ENCODE assay signal across 18 cellular contexts in genomic region chr6:158311193-158311592, GRCh38. TPM values are rescaled to one million over a fixed set of nuclear protein-coding genes. Genes with fewer than 3 reads are reported as not detected.
A peak's percentile ranks its signal among the peaks of the same experiment; 100 is the strongest.
DNase-seq lines count a peak whose midpoint lies in the region; ATAC-seq and TF ChIP-seq lines count a peak whose summit lies in the region.
"Had no signal": no experiment of that assay in that cellular context is flagged by ENCODE, and none has a peak within 500 bp of the region (broad histone marks: within the 10 kb centered on the region; RNA-seq: fewer than 3 reads in every experiment).

No MANE protein-coding gene starts in this region.

- TF ChIP-seq CTCF in dorsolateral prefrontal cortex (IDR thresholded peaks at IDR 0.05 in 54 of 56, conservative IDR thresholded peaks at IDR 0.05 in 2 of 56; ENCODE audit: low read depth in 1 of 56, partially characterized antibody in 56 of 56), result no peak
- TF ChIP-seq CTCF in GM13976 (IDR thresholded peaks at IDR 0.05; ENCODE audit: borderline replicate concordance, control extremely low read depth, extremely low read depth, insufficient read depth, missing control alignments), result no peak
- TF ChIP-seq CTCF in BE2C (IDR thresholded peaks at IDR 0.05; ENCODE audit: low read depth, low read length), result no peak

- peak overlapping the region; percentile 5; the same call in 1 of the 2 replicates for H3K4me3 ChIP-seq in ACC112 (ENCODE audit: low read depth, low read length)
- H3K4me3 ChIP-seq in dorsolateral prefrontal cortex, result peak overlapping the region in 2 of 59 donors; percentile 0
- H3K4me3 ChIP-seq in BE2C (ENCODE audit: low read depth, low read length), result no peak overlapping the region
- H3K4me3 ChIP-seq: esophagus squamous epithelium, thyroid gland had no signal

- no peaks in the 10 kb centered on the region for H3K9me3 ChIP-seq in BE2C
- H3K9me3 ChIP-seq: esophagus squamous epithelium, thyroid gland had no signal

- in situ Hi-C loops in GM13976 (cut with MboI; ENCODE audit: low sequenced_read_pairs, unreplicated experiment), result no loop called here

- H3K27ac ChIP-seq in ACC112 (ENCODE audit: low read depth, low read length) (peak overlapping the region; percentile 33), dorsolateral prefrontal cortex (peak overlapping the region in 46 of 59 donors; percentile 8 to 87 (median 56))
- H3K27ac ChIP-seq: esophagus squamous epithelium, thyroid gland had no signal

- ATAC-seq in activated CD8-positive, alpha-beta T cell treated with anti-CD3 and anti-CD28 coated beads, Interleukin-2, amount 10 ng/mL, durations not matched to agents 7 days and 5 days, result no peak
- ATAC-seq: HCT116 had no signal

- peaks cover 16% of the 10 kb centered on the region for H3K4me1 Mint-ChIP-seq in activated CD8-positive, alpha-beta T cell treated with anti-CD3 and anti-CD28 coated beads, Interleukin-2, amount 10 ng/mL, durations not matched to agents 7 days and 5 days (ENCODE audit: low read depth)

- no peaks in the 10 kb centered on the region for H3K27me3 ChIP-seq in ACC112 (ENCODE audit: insufficient read depth, low read length)
- no peaks in the 10 kb centered on the region for H3K27me3 ChIP-seq in dorsolateral prefrontal cortex
- H3K27me3 ChIP-seq in BE2C, result no peaks in the 10 kb centered on the region
- H3K27me3 ChIP-seq: esophagus squamous epithelium, thyroid gland had no signal

- H3K4me1 ChIP-seq in ACC112 (ENCODE audit: control insufficient read depth, insufficient read depth, low read length, unreplicated experiment), result peaks cover 9% of the 10 kb centered on the region
- H3K4me1 ChIP-seq in BE2C, result 0 out of 2 replicates have a peak, but pooled peaks cover 3% of the 10 kb centered on the region
- H3K4me1 ChIP-seq: esophagus squamous epithelium had no signal

- H3K36me3 Mint-ChIP-seq in activated CD8-positive, alpha-beta T cell treated with anti-CD3 and anti-CD28 coated beads, Interleukin-2, amount 10 ng/mL, durations not matched to agents 7 days and 5 days (ENCODE audit: low read depth), result peaks cover 16% of the 10 kb centered on the region

- no peaks in the 10 kb centered on the region for H3K27me3 Mint-ChIP-seq in activated CD8-positive, alpha-beta T cell treated with anti-CD3 and anti-CD28 coated beads, Interleukin-2, amount 10 ng/mL, durations not matched to agents 7 days and 5 days (ENCODE audit: low read depth)

- H3K79me2 ChIP-seq in ACC112 (ENCODE audit: control insufficient read depth, insufficient read depth, low read length, unreplicated experiment), result no peaks in the 10 kb centered on the region

- POLR2A ChIA-PET in activated CD8-positive, alpha-beta T cell treated with anti-CD3 and anti-CD28 coated beads, Interleukin-2, amount 10 ng/mL, durations not matched to agents 7 days and 5 days (lab: Charles Lee), result no interaction called here

- peaks cover 4% of the 10 kb centered on the region for H3K9me3 Mint-ChIP-seq in activated CD8-positive, alpha-beta T cell treated with anti-CD3 and anti-CD28 coated beads, Interleukin-2, amount 10 ng/mL, durations not matched to agents 7 days and 5 days (ENCODE audit: insufficient read depth)
- H3K9me3 Mint-ChIP-seq: stimulated activated effector memory CD8-positive, alpha-beta T cell treated with anti-CD3 and anti-CD28 coated beads, Interleukin-12 subunit alpha, Interleukin-12 subunit beta, amount 100 ng/mL, for 72 hours had no signal

- intact Hi-C loops in dorsolateral prefrontal cortex (cut with DNase I), result no loop called here

- H3K4me3 Mint-ChIP-seq in activated CD8-positive, alpha-beta T cell treated with anti-CD3 and anti-CD28 coated beads, Interleukin-2, amount 10 ng/mL, durations not matched to agents 7 days and 5 days, result no peak overlapping the region
- H3K4me3 Mint-ChIP-seq: stimulated activated effector memory CD8-positive, alpha-beta T cell treated with anti-CD3 and anti-CD28 coated beads, Interleukin-12 subunit alpha, Interleukin-12 subunit beta, amount 100 ng/mL, for 72 hours had no signal

- H3K36me3 ChIP-seq in ACC112 (ENCODE audit: insufficient read depth, low read length) (peaks cover 15% of the 10 kb centered on the region; the same call in 1 of the 2 replicates), BE2C (peaks cover 33% of the 10 kb centered on the region)
- H3K36me3 ChIP-seq: thyroid gland had no signal

- DNase-seq in HCEC 1CT, result peak; percentile 35
- no peak for DNase-seq in dorsolateral prefrontal cortex
- DNase-seq in myocyte (ENCODE audit: low read depth), result peak; percentile 56
- no peak for DNase-seq in GM13976 (ENCODE audit: low spot score)
- no peak for DNase-seq in middle frontal gyrus (ENCODE audit: extremely low spot score, low spot score)
- DNase-seq in BE2C, result no peak
- DNase-seq in activated CD8-positive, alpha-beta T cell treated with anti-CD3 and anti-CD28 coated beads, Interleukin-2, amount 10 ng/mL, durations not matched to agents 7 days and 5 days, result no peak
- DNase-seq: activated CD4-positive, alpha-beta T cell treated with anti-CD3 and anti-CD28 coated beads for 1 hour; activated naive CD4-positive, alpha-beta T cell treated with anti-CD3 and anti-CD28 coated beads, Interleukin-2, amount 50 U/mL, for 16 hours; effector memory CD4-positive, alpha-beta T cell; esophagus squamous epithelium; NCI-H1092; NCI-H2081 treated with DMSO at 0.1 percent for 48 hours; NCI-H446; thyroid gland had no signal

- CTCF ChIA-PET in activated CD8-positive, alpha-beta T cell treated with anti-CD3 and anti-CD28 coated beads, Interleukin-2, amount 10 ng/mL, durations not matched to agents 7 days and 5 days (lab: Charles Lee), result no interaction called here

- peak overlapping the region; percentile 75 for H2AFZ ChIP-seq in ACC112 (ENCODE audit: low read length, unreplicated experiment)

- no peak overlapping the region for H3K27ac Mint-ChIP-seq in activated CD8-positive, alpha-beta T cell treated with anti-CD3 and anti-CD28 coated beads, Interleukin-2, amount 10 ng/mL, durations not matched to agents 7 days and 5 days
- H3K27ac Mint-ChIP-seq: stimulated activated effector memory CD8-positive, alpha-beta T cell treated with anti-CD3 and anti-CD28 coated beads, Interleukin-12 subunit alpha, Interleukin-12 subunit beta, amount 100 ng/mL, for 72 hours had no signal

RNA-seq across cellular contexts. Expression of gene TULP4, which starts 1.1 kb away (rescaled TPM):
- total RNA-seq in dorsolateral prefrontal cortex (100 to 1,000 TPM; 218 to 427 (median 308) TPM), myocyte (242 and 281 TPM in 2 replicates)
- polyA plus RNA-seq in myocyte (2012), result 26.6 TPM
- 12.3 TPM for polyA plus RNA-seq in BE2C (2012; ENCODE audit: insufficient read depth, insufficient read length, low read depth)
- total RNA-seq in activated CD8-positive, alpha-beta T cell treated with anti-CD3 and anti-CD28 coated beads, Interleukin-2, amount 10 ng/mL, durations not matched to agents 7 days and 5 days, result 10 to 100 TPM; 29.6 to 33.9 TPM

Comparison
In these comparisons a context has a peak if more than half of its experiments do, and no peak if none do; other contexts are left out.
1. DNase-seq: peak in HCEC 1CT (single experiment) and myocyte (single experiment); none in dorsolateral prefrontal cortex (0 of 10), GM13976 (single experiment), middle frontal gyrus (single experiment), BE2C (single experiment) and activated CD8-positive, alpha-beta T cell treated with anti-CD3 and anti-CD28 coated beads, Interleukin-2, amount 10 ng/mL, durations not matched to agents 7 days and 5 days (single experiment).